In genomic region chr5:82225525-82226172, GRCh38 we compare ENCODE assay signal across 8 cellular contexts. TPM values are rescaled to one million over a fixed set of nuclear protein-coding genes. Genes with fewer than 3 reads are reported as not detected.
DNase-seq lines count a peak whose midpoint lies in the region; ATAC-seq and TF ChIP-seq lines count a peak whose summit lies in the region.

No MANE protein-coding gene starts in this region.

- ATAC-seq in T-helper 17 cell: peak; percentile 93
- peak; percentile 67 to 95 for ATAC-seq in gastrocnemius medialis

- H3K4me1 ChIP-seq in gastrocnemius medialis: no peaks in the 10 kb centered on the region

- no peak overlapping the region for H3K27ac Mint-ChIP-seq in T-helper 17 cell

- CTCF ChIA-PET in HEK293T (lab: Yijun Ruan, JAX): interaction anchor here (0.6 to 1.1 kb wide), 7 partner anchors 9 to 374 kb away, joined by 3 to 11 read pairs (median 3); no protein-coding TSS in a partner anchor

- peaks cover 14% of the 10 kb centered on the region for H3K4me1 Mint-ChIP-seq in T-helper 17 cell

- POLR2A ChIA-PET in HEK293T (lab: Yijun Ruan, JAX): no interaction called here

- in situ Hi-C loops in gastrocnemius medialis (cut with MboI; ENCODE audit: low sequenced_read_pairs in 4 of 4): loop anchor here in 1 of 4 donors (10.0 kb wide), 1 partner anchor 721 kb away; no protein-coding TSS in a partner anchor

- no peak for TF ChIP-seq POLR2A in gastrocnemius medialis (IDR thresholded peaks at IDR 0.05)

- H3K27me3 Mint-ChIP-seq in T-helper 17 cell: no peaks in the 10 kb centered on the region

- H3K4me3 Mint-ChIP-seq in T-helper 17 cell: no peak overlapping the region

- no peaks in the 10 kb centered on the region for H3K36me3 Mint-ChIP-seq in T-helper 17 cell (ENCODE audit: low read depth)

- H3K27ac ChIP-seq in gastrocnemius medialis: no peak overlapping the region

- TF ChIP-seq CTCF in GM12874 (IDR thresholded peaks at IDR 0.05; ENCODE audit: insufficient read depth, low read depth, low read length) (peak; percentile 76), gastrocnemius medialis (IDR thresholded peaks at IDR 0.05 in 4 of 5, conservative IDR thresholded peaks at IDR 0.05 in 1 of 5) (peak; percentile 70 to 86 (median 82))

- no peaks in the 10 kb centered on the region for H3K9me3 ChIP-seq in T-helper 17 cell (ENCODE audit: control insufficient read depth, low read length, poor library complexity, severe bottlenecking)
- H3K9me3 ChIP-seq in gastrocnemius medialis: no peaks in the 10 kb centered on the region

- H3K4me3 ChIP-seq in gastrocnemius medialis: no peak overlapping the region

- intact Hi-C loops in gastrocnemius medialis (cut with DNase I; ENCODE audit: low total_unique reads): loop anchor here (1.0 to 5.0 kb wide), 3 partner anchors 51 to 800 kb away; no protein-coding TSS in a partner anchor

- peak; percentile 69 for DNase-seq in HEK293T (ENCODE audit: extremely low spot score)
- DNase-seq in NCI-H1048 (lab: John Stamatoyannopoulos, UW): peak; percentile 37
- DNase-seq in T-helper 17 cell: peak; percentile 21 to 56 (median 28)
- DNase-seq in amygdala (lab: John Stamatoyannopoulos, UW): peak in 48 of 56 donors; percentile 1 to 77 (median 21)
- DNase-seq in hepatic stellate cell (ENCODE audit: low spot score): peak; percentile 42
- DNase-seq in gastrocnemius medialis: peak; percentile 33 to 50
- DNase-seq in OCI-M2 (lab: John Stamatoyannopoulos, UW; ENCODE audit: unreplicated experiment): no peak

- H3K36me3 ChIP-seq in gastrocnemius medialis: no peaks in the 10 kb centered on the region

- H3K27me3 ChIP-seq in gastrocnemius medialis: no peaks in the 10 kb centered on the region

TF ChIP-seq in HEK293T, 16 proteins besides CTCF, POLR2A, EP300 and RAD21:
- TF ChIP-seq HDGF (IDR thresholded peaks at IDR 0.05; ENCODE audit: borderline replicate concordance): no peak
- TF ChIP-seq BHLHE40 (IDR thresholded peaks at IDR 0.05; ENCODE audit: borderline replicate concordance): no peak
- no peak for TF ChIP-seq LEF1 (IDR thresholded peaks at IDR 0.05; ENCODE audit: borderline replicate concordance)
- no peak for TF ChIP-seq SP1 (IDR thresholded peaks at IDR 0.05)
- no peak for TF ChIP-seq CTBP1 (IDR thresholded peaks at IDR 0.05; ENCODE audit: borderline replicate concordance)
- TF ChIP-seq NFRKB (IDR thresholded peaks at IDR 0.05): no peak
- no peak for TF ChIP-seq PKNOX1 (IDR thresholded peaks at IDR 0.05)
- no peak for TF ChIP-seq SUZ12 (IDR thresholded peaks at IDR 0.05)
- TF ChIP-seq FOXM1 (IDR thresholded peaks at IDR 0.05; ENCODE audit: borderline replicate concordance): no peak
- no peak for TF ChIP-seq FOXK2 (IDR thresholded peaks at IDR 0.05)
- TF ChIP-seq ZNF384 (IDR thresholded peaks at IDR 0.05): no peak
- no peak for TF ChIP-seq L3MBTL2 (conservative IDR thresholded peaks at IDR 0.05)
- no peak for TF ChIP-seq ELF4 (IDR thresholded peaks at IDR 0.05)
- TF ChIP-seq TARDBP (IDR thresholded peaks at IDR 0.05): no peak
- no peak for TF ChIP-seq ARNT (IDR thresholded peaks at IDR 0.05)
- TF ChIP-seq FOXA1 (IDR thresholded peaks at IDR 0.05): no peak

RNA-seq across cellular contexts. Expression of gene RPS23, which starts 52.5 kb away (rescaled TPM):
- total RNA-seq in T-helper 17 cell: 1,000 to 10,000 TPM; 3,176 to 3,181 TPM
- 1,000 to 10,000 TPM; 3,129 to 4,184 (median 3,721) TPM for total RNA-seq in gastrocnemius medialis
